ENCODE assay signal across 8 cellular contexts in genomic region chr19:12162513-12162881, GRCh38. TPM values are rescaled to one million over a fixed set of nuclear protein-coding genes. Genes with fewer than 3 reads are reported as not detected.
A peak's percentile ranks its signal among the peaks of the same experiment; 100 is the strongest.
DNase-seq lines count a peak whose midpoint lies in the region; ATAC-seq and TF ChIP-seq lines count a peak whose summit lies in the region.

No MANE protein-coding gene starts in this region.

- DNase-seq in PC-3 (no peak), fibroblast of lung (ENCODE audit: low read depth in 2 of 2) (no peak), NCI-H748 (lab: John Stamatoyannopoulos, UW; ENCODE audit: unreplicated experiment) (no peak), NCI-H2107 treated with DMSO at 0.1 percent for 48 hours (lab: John Stamatoyannopoulos, UW; ENCODE audit: unreplicated experiment) (no peak)
- DNase-seq in activated CD8-positive, alpha-beta memory T cell treated with anti-CD3 and anti-CD28 coated beads, Interleukin-2, amount 50 U/mL, for 4 hours: no peak

- intact Hi-C loops in PC-3 (cut with micrococcal nuclease): no loop called here

- H3K27ac ChIP-seq in PC-3 (ENCODE audit: low read length) (no peak overlapping the region), fibroblast of lung (ENCODE audit: insufficient read depth, low read length) (peak overlapping the region; percentile 98)

- peak; percentile 21 for ATAC-seq in GM21390 (IDR thresholded peaks at IDR 0.05; ENCODE audit: unreplicated experiment)
- no peak for ATAC-seq in PC-3
- no peak for ATAC-seq in GM21619 (IDR thresholded peaks at IDR 0.05; ENCODE audit: unreplicated experiment)

- peaks cover 5% of the 10 kb centered on the region; the same call in 1 of the 2 replicates for H3K4me1 ChIP-seq in PC-3 (ENCODE audit: insufficient read depth, low read length)
- H3K4me1 ChIP-seq in fibroblast of lung (ENCODE audit: control insufficient read depth, extremely low read depth, insufficient read depth, low read length): no peaks in the 10 kb centered on the region
- peaks cover 16% of the 10 kb centered on the region for H3K4me1 ChIP-seq in skeletal muscle satellite cell (ENCODE audit: control insufficient read depth, insufficient read depth, low read length)

- peaks cover 13% of the 10 kb centered on the region for H3K9me3 ChIP-seq in PC-3 (ENCODE audit: low read length)
- H3K9me3 ChIP-seq in fibroblast of lung (ENCODE audit: control insufficient read depth, insufficient read depth, low read depth, low read length): no peaks in the 10 kb centered on the region
- no peaks in the 10 kb centered on the region for H3K9me3 ChIP-seq in skeletal muscle satellite cell (replicated peaks; ENCODE audit: low read length)

- H3K4me3 ChIP-seq in PC-3 (ENCODE audit: low read length): peak overlapping the region; percentile 94
- peak overlapping the region; percentile 89 to 97 (median 92) for H3K4me3 ChIP-seq in fibroblast of lung (replicated peaks in 1 of 4; ENCODE audit: control extremely low read depth in 1 of 4, insufficient read depth in 1 of 4, low read depth in 3 of 4, low read length in 4 of 4)
- H3K4me3 ChIP-seq in skeletal muscle satellite cell (ENCODE audit: low read length): peak overlapping the region; percentile 94

- no TSS peak for BruUV-seq in PC-3 (replicated peaks; lab: Mats Ljungman, UMichigan)

- H4K20me1 ChIP-seq in PC-3 (ENCODE audit: low read length) (no peaks in the 10 kb centered on the region), fibroblast of lung (ENCODE audit: control insufficient read depth, extremely low read depth, insufficient read depth, low read length) (no peaks in the 10 kb centered on the region)

- H3F3A ChIP-seq in PC-3 (ENCODE audit: low read length, unreplicated experiment): no peaks in the 10 kb centered on the region

- H2AFZ ChIP-seq in PC-3 (ENCODE audit: low read length) (peak overlapping the region; percentile 83), fibroblast of lung (ENCODE audit: low read length) (peak overlapping the region; percentile 99)

- TF ChIP-seq CTCF in PC-3 (conservative IDR thresholded peaks at IDR 0.05; ENCODE audit: low read depth, low read length) (no peak), fibroblast of lung (conservative IDR thresholded peaks at IDR 0.05 in 1 of 2, IDR thresholded peaks at IDR 0.05 in 1 of 2; ENCODE audit: low read depth in 1 of 2, low read length in 2 of 2) (no peak)

- H3K36me3 ChIP-seq in PC-3 (ENCODE audit: low read depth, low read length) (peaks cover 27% of the 10 kb centered on the region), fibroblast of lung (ENCODE audit: control insufficient read depth, insufficient read depth, low read length) (no peaks in the 10 kb centered on the region), skeletal muscle satellite cell (ENCODE audit: insufficient read depth, low read length) (peaks cover 12% of the 10 kb centered on the region)

- CTCF ChIA-PET in PC-3 (lab: Charles Lee): interaction anchor here (0.6 kb wide), 1 partner anchor 203 kb away, joined by 6 read pairs; the partner anchor contains the start of gene ZNF442

- H3K79me2 ChIP-seq in PC-3 (ENCODE audit: low read length) (peaks cover 41% of the 10 kb centered on the region), fibroblast of lung (ENCODE audit: control insufficient read depth, insufficient read depth, low read length) (peaks cover 21% of the 10 kb centered on the region)

- H3K9me2 ChIP-seq in PC-3 (replicated peaks; ENCODE audit: low read length): no peaks in the 10 kb centered on the region

- H3K4me2 ChIP-seq in PC-3 (ENCODE audit: low read length) (peak overlapping the region; percentile 97), fibroblast of lung (ENCODE audit: extremely low read depth, insufficient read depth, low read length) (peak overlapping the region; percentile 80), skeletal muscle satellite cell (ENCODE audit: low read length) (peak overlapping the region; percentile 85)

- no peaks in the 10 kb centered on the region for H3K27me3 ChIP-seq in PC-3 (ENCODE audit: low read length)
- H3K27me3 ChIP-seq in fibroblast of lung (ENCODE audit: control insufficient read depth, insufficient read depth, low read length): no peaks in the 10 kb centered on the region
- H3K27me3 ChIP-seq in skeletal muscle satellite cell (ENCODE audit: control insufficient read depth, insufficient read depth, low read length): no peaks in the 10 kb centered on the region

- POLR2A ChIA-PET in PC-3 (lab: Charles Lee; ENCODE audit: unreplicated experiment): interaction anchor here (0.6 to 1.0 kb wide), 3 partner anchors 24 to 565 kb away, joined by 3 to 4 read pairs (median 3); no protein-coding TSS in a partner anchor

- no peak overlapping the region for H3K9ac ChIP-seq in PC-3 (ENCODE audit: low read length)
- H3K9ac ChIP-seq in fibroblast of lung (ENCODE audit: insufficient read depth, low read length): no peak overlapping the region
- peak overlapping the region; percentile 95 for H3K9ac ChIP-seq in skeletal muscle satellite cell (ENCODE audit: low read depth, low read length)

RNA-seq across cellular contexts. Expression of gene ZNF136, which starts 0.4 kb away (rescaled TPM):
- 7.9 and 8.7 TPM in 2 replicates for total RNA-seq in PC-3 (2014; rRNA removed)
- total RNA-seq in fibroblast of lung: 7.7 and 9.2 TPM in 2 replicates
- polyA plus RNA-seq in fibroblast of lung: 3.6 and 4.2 TPM in 2 replicates
- polyA plus RNA-seq in fibroblast of lung (2012): 2.3 and 2.4 TPM in 2 replicates
- 1.2 and 1.3 TPM in 2 replicates for polyA minus RNA-seq in fibroblast of lung (ENCODE audit: low replicate concordance)
- total RNA-seq in skeletal muscle satellite cell (2012; rRNA removed): 3.1 and 3.8 TPM in 2 replicates

RNA-seq across cellular contexts. Expression of gene ZNF625, which starts 6.0 kb away (rescaled TPM):
- total RNA-seq in PC-3 (2014; rRNA removed) (2.5 and 7.7 TPM in 2 replicates), fibroblast of lung (7.7 and 15.0 TPM in 2 replicates)
- 3.1 and 3.7 TPM in 2 replicates for polyA plus RNA-seq in fibroblast of lung
- polyA plus RNA-seq in fibroblast of lung (2012): 2.2 and 3.0 TPM in 2 replicates
- 3.3 TPM in 1 of 2 replicates, not detected in the other for polyA minus RNA-seq in fibroblast of lung (ENCODE audit: low replicate concordance)
- total RNA-seq in skeletal muscle satellite cell (2012; rRNA removed): 9.8 and 9.9 TPM in 2 replicates

RNA-seq across cellular contexts. Expression of gene ZNF20, which starts 22.3 kb away (rescaled TPM):
- total RNA-seq in PC-3 (2014; rRNA removed) (3.9 and 5.6 TPM in 2 replicates), fibroblast of lung (4.6 and 8.6 TPM in 2 replicates)
- polyA plus RNA-seq in fibroblast of lung: 2.6 and 3.3 TPM in 2 replicates
- 3.1 and 3.3 TPM in 2 replicates for polyA plus RNA-seq in fibroblast of lung (2012)
- polyA minus RNA-seq in fibroblast of lung (ENCODE audit: low replicate concordance): 0.79 and 3.9 TPM in 2 replicates
- total RNA-seq in skeletal muscle satellite cell (2012; rRNA removed): 2.4 and 3.3 TPM in 2 replicates
